8 cellular contexts compared by ENCODE assay signal in genomic region chr4:184473265-184473514, GRCh38. TPM values are rescaled to one million over a fixed set of nuclear protein-coding genes. Genes with fewer than 3 reads are reported as not detected.
DNase-seq lines count a peak whose midpoint lies in the region; ATAC-seq and TF ChIP-seq lines count a peak whose summit lies in the region.

No MANE protein-coding gene starts in this region.

- peaks cover 75% of the 10 kb centered on the region for H3K79me2 ChIP-seq in DND-41 (ENCODE audit: insufficient read depth, low read length)

- POLR2A ChIA-PET in GM10248 (lab: Yijun Ruan, JAX) = no interaction called here

- no peak for TF ChIP-seq CTCF in DND-41 (IDR thresholded peaks at IDR 0.05; ENCODE audit: borderline replicate concordance, extremely low read depth, low read length, poor library complexity, severe bottlenecking)
- no peak for TF ChIP-seq CTCF in coronary artery (IDR thresholded peaks at IDR 0.05)
- TF ChIP-seq CTCF in neural crest cell (conservative IDR thresholded peaks at IDR 0.05) = no peak
- no peak for TF ChIP-seq CTCF in GM10248 (IDR thresholded peaks at IDR 0.05; ENCODE audit: control extremely low read depth, extremely low read depth, low read depth, missing control alignments)

- peaks cover 38% of the 10 kb centered on the region for H3K4me1 ChIP-seq in DND-41 (ENCODE audit: insufficient read depth, low read length)

- H3K27ac Mint-ChIP-seq in neural crest cell (ENCODE audit: unreplicated experiment) = no peak overlapping the region

- H3K27ac ChIP-seq in DND-41 (ENCODE audit: low read length) (peak overlapping the region; percentile 87), coronary artery (peak overlapping the region; percentile 99 to 100)

- peak overlapping the region; percentile 89 for H3K4me2 ChIP-seq in DND-41 (ENCODE audit: insufficient read depth, low read length)

- no peaks in the 10 kb centered on the region for H3K9me3 ChIP-seq in DND-41 (ENCODE audit: insufficient read depth, low read length, severe bottlenecking)

- no peaks in the 10 kb centered on the region for H3K9me3 Mint-ChIP-seq in neural crest cell

- ATAC-seq in DND-41 (ENCODE audit: insufficient read depth, low read depth) (no peak; the same call in 2 of the 3 replicates), HG03280 (IDR thresholded peaks at IDR 0.05; ENCODE audit: unreplicated experiment) (peak; percentile 4), GM21515 (IDR thresholded peaks at IDR 0.05; ENCODE audit: unreplicated experiment) (no peak)

- CTCF ChIA-PET in GM10248 (lab: Yijun Ruan, JAX) = no interaction called here

- H4K20me1 ChIP-seq in DND-41 (ENCODE audit: insufficient read depth, low read length) = peaks cover 20% of the 10 kb centered on the region

- H3K4me3 Mint-ChIP-seq in neural crest cell = no peak overlapping the region

- no peaks in the 10 kb centered on the region for H3K36me3 Mint-ChIP-seq in neural crest cell (ENCODE audit: low read depth)

- peak overlapping the region; percentile 66 to 81; a peak in 3 of 4 replicates for H3K4me3 ChIP-seq in DND-41 (ENCODE audit: low read depth in 1 of 2, low read length in 2 of 2)
- H3K4me3 ChIP-seq in coronary artery = peak overlapping the region; percentile 100

- H3K9ac ChIP-seq in DND-41 (ENCODE audit: low read depth, low read length) = peak overlapping the region; percentile 87

- H3K36me3 ChIP-seq in DND-41 (ENCODE audit: insufficient read depth, low read length) = no peaks in the 10 kb centered on the region; the same call in 1 of the 2 replicates

- no peaks in the 10 kb centered on the region for H3K27me3 Mint-ChIP-seq in neural crest cell (ENCODE audit: low read depth)

- H3K4me1 Mint-ChIP-seq in neural crest cell = peaks cover 52% of the 10 kb centered on the region

- peak overlapping the region; percentile 85 for H2AFZ ChIP-seq in DND-41 (ENCODE audit: low read depth, low read length)

- no peak for DNase-seq in DND-41
- no peak for DNase-seq in coronary artery (ENCODE audit: low spot score)
- DNase-seq in neural crest cell (ENCODE audit: low read depth, low spot score) = peak; percentile 25
- DNase-seq in GM10248 (ENCODE audit: extremely low spot score) = no peak
- no peak for DNase-seq in NCI-H2227 (lab: John Stamatoyannopoulos, UW; ENCODE audit: unreplicated experiment)
- DNase-seq in NCI-H526 treated with DMSO at 0.1 percent for 48 hours (lab: John Stamatoyannopoulos, UW) = no peak

- no peaks in the 10 kb centered on the region for H3K27me3 ChIP-seq in DND-41 (ENCODE audit: insufficient read depth, low read length, poor library complexity)

RNA-seq across cellular contexts. Expression of gene IRF2, which starts 1.2 kb away (rescaled TPM):
- total RNA-seq in neural crest cell = 12.6 and 15.8 TPM in 2 replicates
